In the genomic region with DNA sequence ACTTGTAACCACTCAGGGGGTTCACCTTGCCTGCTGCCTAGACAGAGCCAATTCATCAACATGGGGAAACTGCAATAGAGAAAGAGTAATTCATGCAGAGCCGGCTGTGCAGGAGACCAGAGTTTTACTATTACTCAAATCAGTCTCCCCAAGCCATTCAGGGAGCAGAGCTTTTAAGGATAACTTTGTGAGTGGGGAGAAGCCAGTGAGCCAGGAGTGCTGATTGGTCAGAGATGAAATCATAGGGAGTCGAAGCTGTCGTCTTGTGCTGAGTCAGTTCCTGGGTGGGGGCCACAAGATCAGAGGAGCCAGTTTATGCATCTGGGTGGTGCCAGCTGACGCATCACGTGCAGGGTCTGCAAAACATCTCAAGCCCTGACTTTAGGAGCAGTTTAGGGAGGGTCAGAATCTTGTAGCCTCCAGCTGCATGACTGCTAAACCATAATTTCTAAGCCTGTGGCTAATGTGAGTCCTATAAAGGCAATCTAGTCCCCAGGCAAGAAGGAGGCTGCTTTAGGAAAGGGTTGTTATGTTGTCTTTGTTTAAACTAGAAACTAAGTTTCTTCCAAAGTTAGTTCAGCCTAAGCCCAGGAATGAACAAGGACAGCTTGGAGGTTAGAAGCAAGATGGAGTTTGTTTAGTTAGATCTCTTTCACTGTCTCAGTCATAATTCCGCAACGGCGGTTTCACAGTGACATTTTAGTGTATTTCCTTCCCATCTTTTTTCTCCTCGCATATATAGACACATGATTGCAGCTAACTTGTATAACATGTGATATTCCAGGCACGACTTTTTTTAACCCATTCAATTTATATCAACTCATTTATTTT, we compare ENCODE assay signal across 9 cellular contexts.
DNase-seq lines count a peak whose midpoint lies in the region; ATAC-seq, FAIRE-seq and TF ChIP-seq lines count a peak whose summit lies in the region.
"Had no signal": no experiment of that assay in that cellular context is flagged by ENCODE, and none has a peak within 500 bp of the region (broad histone marks: within the 10 kb centered on the region; RNA-seq: fewer than 3 reads in every experiment).

No MANE protein-coding gene starts in this region.

- TF ChIP-seq POLR2A in breast epithelium (IDR thresholded peaks at IDR 0.05) = no peak
- no peak for TF ChIP-seq POLR2A in GM12892 (IDR thresholded peaks at IDR 0.05; ENCODE audit: low read depth, low read length)

- BruUV-seq in MCF 10A (replicated peaks; lab: Mats Ljungman, UMichigan) = TSS peak; percentile 74

- H3K36me3 ChIP-seq in breast epithelium (no peaks in the 10 kb centered on the region), upper lobe of right lung (no peaks in the 10 kb centered on the region)
- H3K36me3 ChIP-seq: neutrophil had no signal

- intact Hi-C loops in MCF 10A (cut with micrococcal nuclease) = loop anchor here (2.0 kb wide), 1 partner anchor 110 kb away; no protein-coding TSS in a partner anchor
- intact Hi-C loops in breast epithelium (cut with DNase I; ENCODE audit: low total_unique reads) = no loop called here
- intact Hi-C loops in upper lobe of right lung (cut with DNase I) = no loop called here

- POLR2A ChIA-PET in MCF 10A (lab: Yijun Ruan, JAX) = interaction anchor here (0.5 to 5.6 kb wide), 13 partner anchors 10 to 119 kb away, joined by 3 to 33 read pairs (median 5); no protein-coding TSS in a partner anchor

- no peaks in the 10 kb centered on the region for H3K4me1 ChIP-seq in breast epithelium
- H3K4me1 ChIP-seq in upper lobe of right lung = peaks cover 21% of the 10 kb centered on the region

- no peak for ATAC-seq in upper lobe of right lung

- CTCF ChIA-PET in MCF 10A (lab: Yijun Ruan, JAX) = interaction anchor here (0.6 to 2.7 kb wide), 8 partner anchors 43 to 786 kb away, joined by 3 to 8 read pairs (median 4); no protein-coding TSS in a partner anchor

- H3K9me3 ChIP-seq in breast epithelium = no peaks in the 10 kb centered on the region
- H3K9me3 ChIP-seq in upper lobe of right lung = no peaks in the 10 kb centered on the region
- H3K9me3 ChIP-seq: neutrophil had no signal

- H3K27ac Mint-ChIP-seq in MCF 10A (ENCODE audit: low read depth, unreplicated experiment) = peak overlapping the region; percentile 59

- DNase-seq in MCF 10A (ENCODE audit: unreplicated experiment) (peak; percentile 67), breast epithelium (ENCODE audit: low spot score in 2 of 2) (no peak), fibroblast of the conjunctiva (ENCODE audit: low read depth) (peak; percentile 65), GM12892 (ENCODE audit: insufficient read length) (no peak), GF-D8 (lab: John Stamatoyannopoulos, UW) (no peak), upper lobe of right lung (no peak)
- peak; percentile 52 to 65 for DNase-seq in activated CD4-positive, alpha-beta T cell treated with anti-CD3 and anti-CD28 coated beads, Interleukin-2, amount 50 U/mL, for 48 hours
- DNase-seq in stimulated activated CD8-positive, alpha-beta memory T cell treated with anti-CD3 and anti-CD28 coated beads, Interleukin-4, amount 100 ng/mL, for 24 hours (ENCODE audit: low read depth) = peak; percentile 11

- FAIRE-seq in GM12892 (lab: Jason Lieb, UNC) = no peak

- H3K27ac ChIP-seq in breast epithelium (no peak overlapping the region), upper lobe of right lung (no peak overlapping the region)
- H3K27ac ChIP-seq: neutrophil had no signal

- no peak overlapping the region for H3K4me3 Mint-ChIP-seq in MCF 10A (ENCODE audit: unreplicated experiment)

- H3K36me3 Mint-ChIP-seq in MCF 10A (ENCODE audit: insufficient read depth, unreplicated experiment) = peaks cover 8% of the 10 kb centered on the region

- no peak for TF ChIP-seq CTCF in MCF 10A (IDR thresholded peaks at IDR 0.05; ENCODE audit: unreplicated experiment)
- TF ChIP-seq CTCF in breast epithelium (IDR thresholded peaks at IDR 0.05) = no peak
- TF ChIP-seq CTCF in upper lobe of right lung (IDR thresholded peaks at IDR 0.05) = no peak

- H3K4me3 ChIP-seq in breast epithelium (no peak overlapping the region), upper lobe of right lung (no peak overlapping the region)

- peaks cover 56% of the 10 kb centered on the region for H3K4me1 Mint-ChIP-seq in MCF 10A (ENCODE audit: insufficient read depth, unreplicated experiment)

- no peaks in the 10 kb centered on the region for H3K27me3 ChIP-seq in breast epithelium
- no peaks in the 10 kb centered on the region for H3K27me3 ChIP-seq in upper lobe of right lung
- H3K27me3 ChIP-seq: neutrophil had no signal

- H3K9me3 Mint-ChIP-seq in MCF 10A (ENCODE audit: unreplicated experiment) = peaks cover 6% of the 10 kb centered on the region

- H3K27me3 Mint-ChIP-seq in MCF 10A (ENCODE audit: insufficient read depth, unreplicated experiment) = no peaks in the 10 kb centered on the region

Comparison
In these comparisons a context has a peak if more than half of its experiments do, and no peak if none do; other contexts are left out.
1. DNase-seq: peak in MCF 10A (single experiment), activated CD4-positive, alpha-beta T cell treated with anti-CD3 and anti-CD28 coated beads, Interleukin-2, amount 50 U/mL, for 48 hours (2 of 2), fibroblast of the conjunctiva (single experiment) and stimulated activated CD8-positive, alpha-beta memory T cell treated with anti-CD3 and anti-CD28 coated beads, Interleukin-4, amount 100 ng/mL, for 24 hours (single experiment); none in breast epithelium (0 of 2), GM12892 (single experiment), GF-D8 (single experiment) and upper lobe of right lung (single experiment).